31 cellular contexts compared by ENCODE assay signal in the genomic region with DNA sequence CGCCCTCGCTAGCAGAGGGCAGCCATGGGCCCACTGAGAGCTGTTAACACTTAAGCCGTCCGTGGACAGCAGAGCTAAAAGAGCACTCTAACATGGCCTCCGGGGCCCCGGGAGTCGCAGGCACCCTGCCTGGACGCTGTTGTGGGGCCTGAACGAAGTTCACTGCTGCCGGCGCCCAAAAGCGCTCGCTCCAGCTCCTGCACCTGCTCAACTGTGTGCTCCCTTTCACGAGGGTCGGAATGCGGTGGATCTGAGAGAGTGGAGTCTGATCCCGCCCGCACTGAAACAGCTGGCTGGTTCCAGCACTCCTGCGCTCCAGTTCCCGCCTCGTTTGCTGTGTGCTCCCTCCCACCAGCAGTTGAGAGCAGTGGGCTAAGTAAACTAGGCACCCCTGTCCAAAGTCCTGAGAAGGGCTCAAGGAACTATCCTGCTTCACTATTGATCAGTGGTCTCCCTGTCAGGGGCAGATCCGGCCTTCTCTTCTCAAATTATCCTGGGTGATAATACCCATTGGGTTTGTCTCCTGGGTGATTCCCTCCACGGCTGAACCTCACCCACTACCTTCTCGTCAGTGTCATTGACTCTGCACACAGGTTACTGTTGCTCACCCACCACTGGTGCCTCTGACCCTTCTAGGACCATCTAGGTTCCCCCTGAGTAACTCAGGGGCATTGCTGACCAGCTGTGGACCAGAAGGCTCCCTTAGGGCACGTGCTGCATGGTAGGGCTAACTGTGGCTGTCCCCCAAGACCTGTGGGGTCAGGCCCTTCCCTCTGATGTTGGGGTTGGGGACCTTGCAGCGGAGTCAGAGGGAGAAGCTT. TPM values are rescaled to one million over a fixed set of nuclear protein-coding genes. Genes with fewer than 3 reads are reported as not detected.
"Had no signal": no experiment of that assay in that cellular context is flagged by ENCODE, and none has a peak within 500 bp of the region (broad histone marks: within the 10 kb centered on the region; RNA-seq: fewer than 3 reads in every experiment).

No MANE protein-coding gene starts in this region.

- ATAC-seq: activated CD8-positive, alpha-beta T cell treated with anti-CD3 and anti-CD28 coated beads, Interleukin-2, amount 10 ng/mL, durations not matched to agents 7 days and 5 days; activated naive CD4-positive, alpha-beta T cell treated with anti-CD3 and anti-CD28 coated beads, Interleukin-2, amount 50 U/mL, for 72 hours; activated naive CD8-positive, alpha-beta T cell treated with anti-CD3 and anti-CD28 coated beads, Interleukin-2, amount 50 U/mL, for 24 hours; body of pancreas; Panc1; WTC11 had no signal

- H3K9me3 ChIP-seq: ascending aorta, body of pancreas, MG63 had no signal

- H3K36me3 Mint-ChIP-seq: activated naive CD4-positive, alpha-beta T cell treated with anti-CD3 and anti-CD28 coated beads, Interleukin-2, amount 50 U/mL, for 72 hours had no signal

- DNase-seq: activated CD4-positive, alpha-beta T cell treated with anti-CD3 and anti-CD28 coated beads for 48 hours; activated CD4-positive, alpha-beta T cell treated with anti-CD3 and anti-CD28 coated beads, Interleukin-2, amount 50 U/mL, for 4 hours; activated CD4-positive, CD25-positive, alpha-beta regulatory T cell treated with anti-CD3 and anti-CD28 coated beads, Interleukin-2, amount 50 U/mL, for 72 hours; activated CD8-positive, alpha-beta memory T cell treated with anti-CD3 and anti-CD28 coated beads, Interleukin-2, amount 50 U/mL, for 48 hours; activated CD8-positive, alpha-beta T cell treated with anti-CD3 and anti-CD28 coated beads, Interleukin-2, amount 10 ng/mL, durations not matched to agents 7 days and 5 days; activated effector memory CD4-positive, alpha-beta T cell treated with Interleukin-2 at 50 U/mL for 16 hours; activated naive CD4-positive, alpha-beta T cell treated with Interleukin-2 at 50 U/mL for 16 hours; activated naive CD8-positive, alpha-beta T cell treated with anti-CD3 and anti-CD28 coated beads, Interleukin-2, amount 50 U/mL, for 24 hours; activated T-cell treated with anti-CD3 and anti-CD28 coated beads, Interleukin-2, amount 50 U/mL, for 1 hour; amniotic stem cell; body of pancreas; MG63; MV-4-11; NCI-H1092 treated with DMSO at 0.1 percent for 48 hours; NCI-H1417 treated with DMSO at 0.1 percent for 48 hours; NCI-H1694 treated with DMSO at 0.1 percent for 48 hours; NCI-H2081; NCI-H510A treated with DMSO at 0.1 percent for 48 hours; NCI-H69; NK-92 treated with Interleukin-12 subunit alpha and Interleukin-12 subunit beta, amount 100 ng/mL, for 24 hours; OCI-M1; SHP77 had no signal

- H3K4me1 ChIP-seq: ascending aorta had no signal

- H3K27ac Mint-ChIP-seq: activated CD8-positive, alpha-beta T cell treated with anti-CD3 and anti-CD28 coated beads, Interleukin-2, amount 10 ng/mL, durations not matched to agents 7 days and 5 days; activated naive CD4-positive, alpha-beta T cell treated with anti-CD3 and anti-CD28 coated beads, Interleukin-2, amount 50 U/mL, for 72 hours; activated naive CD8-positive, alpha-beta T cell treated with anti-CD3 and anti-CD28 coated beads, Interleukin-2, amount 50 U/mL, for 24 hours; activated T-helper 1 cell treated with anti-CD3 and anti-CD28 coated beads, Interleukin-12 subunit alpha, Interleukin-12 subunit beta, Interleukin-2, Interleukin-4 antibody, amounts not matched to agents 30 ng/mL and 10 ng/mL and 1 ng/mL, durations not matched to agents 14 hours and 24 hours and 36 hours; T-helper 1 cell treated with Interleukin-12 subunit alpha and Interleukin-12 subunit beta and Interleukin-4 antibody, amounts not matched to agents 30 μg/mL and 1 μg/mL, for 36 hours; WTC11 had no signal

- H3K27ac ChIP-seq: ascending aorta, body of pancreas, RWPE1 had no signal

- H3K27me3 ChIP-seq: ascending aorta, body of pancreas, MG63 had no signal

- H3K4me3 ChIP-seq: ascending aorta, body of pancreas, MG63 had no signal

- FAIRE-seq: bronchial epithelial cell had no signal

- H3K36me3 ChIP-seq: ascending aorta, MG63 had no signal

- H3K4me3 Mint-ChIP-seq: activated CD8-positive, alpha-beta T cell treated with anti-CD3 and anti-CD28 coated beads, Interleukin-2, amount 10 ng/mL, durations not matched to agents 7 days and 5 days; activated naive CD8-positive, alpha-beta T cell treated with anti-CD3 and anti-CD28 coated beads, Interleukin-2, amount 50 U/mL, for 24 hours; activated T-helper 1 cell treated with anti-CD3 and anti-CD28 coated beads, Interleukin-12 subunit alpha, Interleukin-12 subunit beta, Interleukin-2, Interleukin-4 antibody, amounts not matched to agents 30 ng/mL and 10 ng/mL and 1 ng/mL, durations not matched to agents 14 hours and 24 hours and 36 hours; central memory CD8-positive, alpha-beta T cell; T-helper 1 cell treated with Interleukin-12 subunit alpha and Interleukin-12 subunit beta and Interleukin-4 antibody, amounts not matched to agents 30 μg/mL and 1 μg/mL, for 36 hours; WTC11 had no signal

- H3K4me1 Mint-ChIP-seq: activated naive CD8-positive, alpha-beta T cell treated with anti-CD3 and anti-CD28 coated beads, Interleukin-2, amount 50 U/mL, for 24 hours; central memory CD8-positive, alpha-beta T cell had no signal

- H3K9me3 Mint-ChIP-seq: activated naive CD4-positive, alpha-beta T cell treated with anti-CD3 and anti-CD28 coated beads, Interleukin-2, amount 50 U/mL, for 72 hours; activated naive CD8-positive, alpha-beta T cell treated with anti-CD3 and anti-CD28 coated beads, Interleukin-2, amount 50 U/mL, for 24 hours; activated T-helper 1 cell treated with anti-CD3 and anti-CD28 coated beads, Interleukin-12 subunit alpha, Interleukin-12 subunit beta, Interleukin-2, Interleukin-4 antibody, amounts not matched to agents 30 ng/mL and 10 ng/mL and 1 ng/mL, durations not matched to agents 14 hours and 24 hours and 36 hours; central memory CD8-positive, alpha-beta T cell; T-helper 1 cell treated with Interleukin-12 subunit alpha and Interleukin-12 subunit beta and Interleukin-4 antibody, amounts not matched to agents 30 μg/mL and 1 μg/mL, for 36 hours; WTC11 had no signal

RNA-seq across cellular contexts. Expression of gene B3GNT7, which starts 23.5 kb away (rescaled TPM):
- total RNA-seq: activated T-helper 1 cell treated with anti-CD3 and anti-CD28 coated beads, Interleukin-12 subunit alpha, Interleukin-12 subunit beta, Interleukin-2, Interleukin-4 antibody, amounts not matched to agents 30 ng/mL and 10 ng/mL and 1 ng/mL, durations not matched to agents 14 hours and 24 hours and 36 hours had no signal
